In the genomic region with DNA sequence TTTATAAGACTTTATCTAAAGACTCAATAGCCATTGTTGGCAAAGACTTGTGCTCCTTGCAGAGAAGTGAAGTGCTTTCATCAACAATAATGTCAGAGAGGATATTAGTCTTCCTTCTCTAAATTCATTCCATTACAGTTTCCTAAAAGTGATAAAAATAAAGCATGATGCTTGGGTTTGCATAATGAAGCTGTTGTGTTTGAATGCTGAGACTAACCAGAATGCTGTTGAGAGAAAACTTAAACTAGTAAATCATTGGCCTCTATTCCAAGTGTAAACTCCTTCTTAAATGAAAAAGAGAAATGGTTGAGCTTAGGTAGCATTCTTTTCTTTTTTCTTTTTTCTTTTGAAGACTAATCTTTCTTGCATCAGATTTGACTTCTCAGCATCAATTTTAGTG, we compare ENCODE assay signal across 6 cellular contexts.
"Had no signal": no experiment of that assay in that cellular context is flagged by ENCODE, and none has a peak within 500 bp of the region (broad histone marks: within the 10 kb centered on the region; RNA-seq: fewer than 3 reads in every experiment).

No MANE protein-coding gene starts in this region.

- H3K4me3 ChIP-seq: K562 had no signal

- FAIRE-seq: HepG2, HTR-8/SVneo, K562 had no signal

- DNase-seq: IMR-90, KBM-7 had no signal

- H3K27ac ChIP-seq: HL-60 had no signal
